1 cellular context compared by ENCODE assay signal in genomic region chr16:26197707-26198106, GRCh38.
TF ChIP-seq lines count a peak whose summit lies in the region.

No MANE protein-coding gene starts in this region.

TF ChIP-seq in GM23338, 12 proteins besides CTCF, POLR2A, EP300 and RAD21 (continued from another document):
- TF ChIP-seq ZNF462 (CRISPR knock-in tag; IDR thresholded peaks at IDR 0.05) (no peak), NANOG (IDR thresholded peaks at IDR 0.05; ENCODE audit: borderline replicate concordance) (no peak), CREB1 (CRISPR knock-in tag; IDR thresholded peaks at IDR 0.05; ENCODE audit: low read depth) (no peak)
